In the genomic region with DNA sequence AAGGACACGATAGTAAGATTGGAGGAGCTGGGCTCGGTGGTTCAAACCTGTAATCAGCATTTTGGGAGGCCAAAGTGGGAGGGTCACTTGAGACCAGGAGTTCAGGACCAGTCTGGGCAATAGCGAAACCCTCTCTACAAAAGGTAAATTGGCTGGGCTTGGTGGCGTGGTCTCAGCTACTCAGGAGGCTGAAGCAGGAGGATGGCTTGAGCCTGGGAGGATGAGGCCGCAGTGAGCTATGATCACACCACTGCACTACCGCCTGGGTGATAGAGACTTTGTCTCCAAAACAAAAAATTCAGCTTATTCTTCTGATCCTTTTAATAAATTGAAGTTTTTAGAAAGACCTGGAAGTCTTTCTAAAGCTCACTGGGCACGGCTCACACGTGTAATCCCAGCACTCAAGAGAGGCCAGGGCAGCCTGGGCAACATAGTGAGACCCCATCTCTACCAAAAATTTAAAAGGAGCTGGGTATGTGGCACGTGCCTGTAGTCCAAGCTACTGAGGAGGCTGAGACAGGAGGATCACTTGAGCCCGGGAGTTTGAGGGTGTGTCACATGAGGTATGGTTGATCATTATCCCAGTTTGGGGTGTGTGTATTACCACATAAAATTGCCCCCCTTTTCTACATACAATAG, we compare ENCODE assay signal across 1 cellular context.
TF ChIP-seq lines count a peak whose summit lies in the region.

No MANE protein-coding gene starts in this region.

TF ChIP-seq in HCT116, 20 proteins besides CTCF, POLR2A, EP300 and RAD21:
- TF ChIP-seq SRF (IDR thresholded peaks at IDR 0.05; ENCODE audit: low read depth) (no peak), FOSL1 (IDR thresholded peaks at IDR 0.05; ENCODE audit: low read depth) (no peak), ZFX (IDR thresholded peaks at IDR 0.05) (no peak), CEBPB (IDR thresholded peaks at IDR 0.05; ENCODE audit: low read depth) (no peak), EZH2 (IDR thresholded peaks at IDR 0.05) (no peak), SP1 (IDR thresholded peaks at IDR 0.05; ENCODE audit: low read depth) (no peak), YY1 (IDR thresholded peaks at IDR 0.05; ENCODE audit: extremely low read depth, insufficient replicate concordance, low read depth, low read length) (no peak), ZNF274 (IDR thresholded peaks at IDR 0.05; ENCODE audit: low read depth, low read length) (no peak), SIN3A (IDR thresholded peaks at IDR 0.05; ENCODE audit: low read depth) (no peak)
- TF ChIP-seq, protein P1, sequence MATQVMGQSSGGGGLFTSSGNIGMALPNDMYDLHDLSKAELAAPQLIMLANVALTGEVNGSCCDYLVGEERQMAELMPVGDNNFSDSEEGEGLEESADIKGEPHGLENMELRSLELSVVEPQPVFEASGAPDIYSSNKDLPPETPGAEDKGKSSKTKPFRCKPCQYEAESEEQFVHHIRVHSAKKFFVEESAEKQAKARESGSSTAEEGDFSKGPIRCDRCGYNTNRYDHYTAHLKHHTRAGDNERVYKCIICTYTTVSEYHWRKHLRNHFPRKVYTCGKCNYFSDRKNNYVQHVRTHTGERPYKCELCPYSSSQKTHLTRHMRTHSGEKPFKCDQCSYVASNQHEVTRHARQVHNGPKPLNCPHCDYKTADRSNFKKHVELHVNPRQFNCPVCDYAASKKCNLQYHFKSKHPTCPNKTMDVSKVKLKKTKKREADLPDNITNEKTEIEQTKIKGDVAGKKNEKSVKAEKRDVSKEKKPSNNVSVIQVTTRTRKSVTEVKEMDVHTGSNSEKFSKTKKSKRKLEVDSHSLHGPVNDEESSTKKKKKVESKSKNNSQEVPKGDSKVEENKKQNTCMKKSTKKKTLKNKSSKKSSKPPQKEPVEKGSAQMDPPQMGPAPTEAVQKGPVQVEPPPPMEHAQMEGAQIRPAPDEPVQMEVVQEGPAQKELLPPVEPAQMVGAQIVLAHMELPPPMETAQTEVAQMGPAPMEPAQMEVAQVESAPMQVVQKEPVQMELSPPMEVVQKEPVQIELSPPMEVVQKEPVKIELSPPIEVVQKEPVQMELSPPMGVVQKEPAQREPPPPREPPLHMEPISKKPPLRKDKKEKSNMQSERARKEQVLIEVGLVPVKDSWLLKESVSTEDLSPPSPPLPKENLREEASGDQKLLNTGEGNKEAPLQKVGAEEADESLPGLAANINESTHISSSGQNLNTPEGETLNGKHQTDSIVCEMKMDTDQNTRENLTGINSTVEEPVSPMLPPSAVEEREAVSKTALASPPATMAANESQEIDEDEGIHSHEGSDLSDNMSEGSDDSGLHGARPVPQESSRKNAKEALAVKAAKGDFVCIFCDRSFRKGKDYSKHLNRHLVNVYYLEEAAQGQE (IDR thresholded peaks at IDR 0.05; ENCODE audit: low read depth) = no peak
